Comparison of ENCODE assay signal across 1 cellular context in the genomic region with DNA sequence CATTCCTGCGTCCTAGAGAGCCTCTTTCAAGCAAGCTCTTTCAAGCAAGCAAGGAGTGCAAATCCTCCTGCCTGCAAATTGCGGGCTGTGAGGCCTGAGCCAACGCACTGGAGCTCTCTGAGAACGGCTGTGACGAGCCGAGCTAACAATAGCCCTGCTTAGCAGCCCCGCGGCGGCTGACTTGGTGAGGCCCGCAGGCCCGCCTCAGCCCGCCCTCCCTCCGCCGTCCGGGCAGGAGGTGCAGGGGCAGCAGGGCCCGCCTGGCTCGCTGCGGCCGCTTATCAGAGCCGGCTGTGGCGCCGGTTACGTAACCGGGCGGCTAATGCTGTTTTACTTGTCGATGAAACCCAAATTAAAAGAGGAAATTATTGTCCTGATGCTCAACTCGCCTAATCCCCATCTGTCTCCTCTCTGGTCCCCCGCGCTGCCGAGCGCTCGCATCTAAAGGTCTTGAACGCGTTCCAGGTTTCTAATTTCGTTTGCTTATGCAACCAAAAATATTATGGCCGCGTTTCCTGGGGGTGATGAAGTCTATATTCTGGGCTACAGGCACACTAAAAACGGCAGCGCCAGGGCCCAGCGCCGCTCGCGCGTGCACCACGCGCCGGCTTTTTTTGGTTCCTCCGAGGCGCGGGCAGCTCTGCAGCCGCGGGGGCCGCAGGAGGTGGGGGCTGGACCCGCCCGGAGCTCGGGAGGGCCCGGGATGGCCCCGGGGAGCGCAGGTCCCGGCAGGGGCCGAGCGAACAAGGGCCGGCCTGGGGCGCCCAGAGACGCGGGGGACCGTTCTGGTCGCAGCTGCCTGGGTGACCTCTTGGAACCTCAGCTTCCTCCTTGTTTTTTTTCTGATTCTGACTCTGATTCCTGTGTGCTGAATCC.
TF ChIP-seq lines count a peak whose summit lies in the region.

No MANE protein-coding gene starts in this region.

TF ChIP-seq in HepG2, 621 proteins besides CTCF, POLR2A, EP300 and RAD21 (continued from another document and continues in another):
- TF ChIP-seq, protein P1, sequence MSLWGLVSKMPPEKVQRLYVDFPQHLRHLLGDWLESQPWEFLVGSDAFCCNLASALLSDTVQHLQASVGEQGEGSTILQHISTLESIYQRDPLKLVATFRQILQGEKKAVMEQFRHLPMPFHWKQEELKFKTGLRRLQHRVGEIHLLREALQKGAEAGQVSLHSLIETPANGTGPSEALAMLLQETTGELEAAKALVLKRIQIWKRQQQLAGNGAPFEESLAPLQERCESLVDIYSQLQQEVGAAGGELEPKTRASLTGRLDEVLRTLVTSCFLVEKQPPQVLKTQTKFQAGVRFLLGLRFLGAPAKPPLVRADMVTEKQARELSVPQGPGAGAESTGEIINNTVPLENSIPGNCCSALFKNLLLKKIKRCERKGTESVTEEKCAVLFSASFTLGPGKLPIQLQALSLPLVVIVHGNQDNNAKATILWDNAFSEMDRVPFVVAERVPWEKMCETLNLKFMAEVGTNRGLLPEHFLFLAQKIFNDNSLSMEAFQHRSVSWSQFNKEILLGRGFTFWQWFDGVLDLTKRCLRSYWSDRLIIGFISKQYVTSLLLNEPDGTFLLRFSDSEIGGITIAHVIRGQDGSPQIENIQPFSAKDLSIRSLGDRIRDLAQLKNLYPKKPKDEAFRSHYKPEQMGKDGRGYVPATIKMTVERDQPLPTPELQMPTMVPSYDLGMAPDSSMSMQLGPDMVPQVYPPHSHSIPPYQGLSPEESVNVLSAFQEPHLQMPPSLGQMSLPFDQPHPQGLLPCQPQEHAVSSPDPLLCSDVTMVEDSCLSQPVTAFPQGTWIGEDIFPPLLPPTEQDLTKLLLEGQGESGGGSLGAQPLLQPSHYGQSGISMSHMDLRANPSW (CRISPR knock-in tag; IDR thresholded peaks at IDR 0.05; ENCODE audit: borderline replicate concordance): no peak; the same call in 1 of the 2 replicates
- TF ChIP-seq NFKBIZ (CRISPR knock-in tag; IDR thresholded peaks at IDR 0.05) (peak; percentile 14; the same call in 1 of the 2 replicates), ZNF780A (CRISPR knock-in tag; IDR thresholded peaks at IDR 0.05) (no peak), PPARG (CRISPR knock-in tag; conservative IDR thresholded peaks at IDR 0.05) (peak; percentile 42; the same call in 1 of the 2 replicates), SMC3 (IDR thresholded peaks at IDR 0.05; ENCODE audit: low read length) (peak; percentile 9; the same call in 1 of the 2 replicates), ZNF550 (CRISPR knock-in tag; IDR thresholded peaks at IDR 0.05; ENCODE audit: borderline replicate concordance) (no peak), ZNF850 (CRISPR knock-in tag; conservative IDR thresholded peaks at IDR 0.05) (no peak), NCOA2 (CRISPR knock-in tag; IDR thresholded peaks at IDR 0.05) (no peak), ATF7 (IDR thresholded peaks at IDR 0.05) (no peak), ATF7 (CRISPR knock-in tag; IDR thresholded peaks at IDR 0.05) (peak; percentile 71; the same call in 1 of the 2 replicates), POLR2G (IDR thresholded peaks at IDR 0.05; ENCODE audit: low read depth, low read length) (peak; percentile 80), CHCHD3 (CRISPR knock-in tag; IDR thresholded peaks at IDR 0.05) (no peak), ZNF615 (CRISPR knock-in tag; IDR thresholded peaks at IDR 0.05; ENCODE audit: borderline replicate concordance) (0 out of 2 replicates have a peak, but pooled peaks have one; percentile 70), NFE2 (CRISPR knock-in tag; IDR thresholded peaks at IDR 0.05) (no peak), KMT2B (CRISPR knock-in tag; IDR thresholded peaks at IDR 0.05) (peak; percentile 77), ZNF343 (CRISPR knock-in tag; IDR thresholded peaks at IDR 0.05) (no peak), JUN (CRISPR knock-in tag; IDR thresholded peaks at IDR 0.05) (0 out of 2 replicates have a peak, but pooled peaks have one; percentile 39), RFX5 (IDR thresholded peaks at IDR 0.05; ENCODE audit: low read depth, low read length) (no peak), RARG (CRISPR knock-in tag; IDR thresholded peaks at IDR 0.05; ENCODE audit: low read depth) (no peak), CREM (IDR thresholded peaks at IDR 0.05) (no peak), CREM (CRISPR knock-in tag; IDR thresholded peaks at IDR 0.05) (no peak), ADNP (CRISPR knock-in tag; IDR thresholded peaks at IDR 0.05) (no peak), MED13 (CRISPR knock-in tag; IDR thresholded peaks at IDR 0.05) (peak; percentile 83), ZNF263 (CRISPR knock-in tag; IDR thresholded peaks at IDR 0.05) (peak; percentile 45; the same call in 1 of the 2 replicates), SIN3B (IDR thresholded peaks at IDR 0.05; ENCODE audit: low read length) (no peak), ZBTB1 (CRISPR knock-in tag; IDR thresholded peaks at IDR 0.05; ENCODE audit: borderline replicate concordance) (no peak), ZSCAN30 (CRISPR knock-in tag; IDR thresholded peaks at IDR 0.05) (0 out of 2 replicates have a peak, but pooled peaks have one; percentile 73), ZNF747 (CRISPR knock-in tag; IDR thresholded peaks at IDR 0.05; ENCODE audit: borderline replicate concordance) (peak; percentile 83; the same call in 1 of the 2 replicates), ZNF101 (CRISPR knock-in tag; IDR thresholded peaks at IDR 0.05; ENCODE audit: borderline replicate concordance, low read depth) (no peak), ZNF543 (CRISPR knock-in tag; IDR thresholded peaks at IDR 0.05) (peak; percentile 58; the same call in 1 of the 2 replicates), SMAD3 (CRISPR knock-in tag; IDR thresholded peaks at IDR 0.05) (no peak; the same call in 1 of the 2 replicates), SP5 (CRISPR knock-in tag; IDR thresholded peaks at IDR 0.05; ENCODE audit: borderline replicate concordance, low read depth) (peak; percentile 56; the same call in 1 of the 2 replicates), ZNF776 (CRISPR knock-in tag; IDR thresholded peaks at IDR 0.05) (peak; percentile 88), ZNF224 (CRISPR knock-in tag; IDR thresholded peaks at IDR 0.05) (peak; percentile 81), ZNF674 (CRISPR knock-in tag; IDR thresholded peaks at IDR 0.05; ENCODE audit: low read depth) (no peak)
- TF ChIP-seq, protein P2, sequence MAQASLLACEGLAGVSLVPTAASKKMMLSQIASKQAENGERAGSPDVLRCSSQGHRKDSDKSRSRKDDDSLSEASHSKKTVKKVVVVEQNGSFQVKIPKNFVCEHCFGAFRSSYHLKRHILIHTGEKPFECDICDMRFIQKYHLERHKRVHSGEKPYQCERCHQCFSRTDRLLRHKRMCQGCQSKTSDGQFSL (CRISPR knock-in tag; IDR thresholded peaks at IDR 0.05): 0 out of 2 replicates have a peak, but pooled peaks have one; percentile 27
- TF ChIP-seq, protein P3, sequence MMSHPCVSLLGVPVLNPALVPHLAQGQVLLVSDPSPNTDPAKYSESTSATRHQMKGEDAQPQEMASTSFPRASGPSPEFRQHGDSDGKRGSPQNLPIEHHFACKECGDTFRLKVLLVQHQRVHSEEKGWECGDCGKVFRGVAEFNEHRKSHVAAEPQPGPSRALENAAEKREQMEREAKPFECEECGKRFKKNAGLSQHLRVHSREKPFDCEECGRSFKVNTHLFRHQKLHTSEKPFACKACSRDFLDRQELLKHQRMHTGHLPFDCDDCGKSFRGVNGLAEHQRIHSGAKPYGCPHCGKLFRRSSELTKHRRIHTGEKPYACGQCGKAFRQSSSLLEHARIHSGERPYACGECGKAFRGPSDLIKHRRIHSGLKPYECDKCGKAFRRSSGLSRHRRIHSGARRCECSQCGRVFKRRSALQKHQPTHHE (CRISPR knock-in tag; IDR thresholded peaks at IDR 0.05; ENCODE audit: borderline replicate concordance): peak; percentile 45; the same call in 1 of the 2 replicates
- TF ChIP-seq, protein P4, sequence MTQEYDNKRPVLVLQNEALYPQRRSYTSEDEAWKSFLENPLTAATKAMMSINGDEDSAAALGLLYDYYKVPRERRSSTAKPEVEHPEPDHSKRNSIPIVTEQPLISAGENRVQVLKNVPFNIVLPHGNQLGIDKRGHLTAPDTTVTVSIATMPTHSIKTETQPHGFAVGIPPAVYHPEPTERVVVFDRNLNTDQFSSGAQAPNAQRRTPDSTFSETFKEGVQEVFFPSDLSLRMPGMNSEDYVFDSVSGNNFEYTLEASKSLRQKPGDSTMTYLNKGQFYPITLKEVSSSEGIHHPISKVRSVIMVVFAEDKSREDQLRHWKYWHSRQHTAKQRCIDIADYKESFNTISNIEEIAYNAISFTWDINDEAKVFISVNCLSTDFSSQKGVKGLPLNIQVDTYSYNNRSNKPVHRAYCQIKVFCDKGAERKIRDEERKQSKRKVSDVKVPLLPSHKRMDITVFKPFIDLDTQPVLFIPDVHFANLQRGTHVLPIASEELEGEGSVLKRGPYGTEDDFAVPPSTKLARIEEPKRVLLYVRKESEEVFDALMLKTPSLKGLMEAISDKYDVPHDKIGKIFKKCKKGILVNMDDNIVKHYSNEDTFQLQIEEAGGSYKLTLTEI (CRISPR knock-in tag; conservative IDR thresholded peaks at IDR 0.05): no peak
- TF ChIP-seq, protein P5, sequence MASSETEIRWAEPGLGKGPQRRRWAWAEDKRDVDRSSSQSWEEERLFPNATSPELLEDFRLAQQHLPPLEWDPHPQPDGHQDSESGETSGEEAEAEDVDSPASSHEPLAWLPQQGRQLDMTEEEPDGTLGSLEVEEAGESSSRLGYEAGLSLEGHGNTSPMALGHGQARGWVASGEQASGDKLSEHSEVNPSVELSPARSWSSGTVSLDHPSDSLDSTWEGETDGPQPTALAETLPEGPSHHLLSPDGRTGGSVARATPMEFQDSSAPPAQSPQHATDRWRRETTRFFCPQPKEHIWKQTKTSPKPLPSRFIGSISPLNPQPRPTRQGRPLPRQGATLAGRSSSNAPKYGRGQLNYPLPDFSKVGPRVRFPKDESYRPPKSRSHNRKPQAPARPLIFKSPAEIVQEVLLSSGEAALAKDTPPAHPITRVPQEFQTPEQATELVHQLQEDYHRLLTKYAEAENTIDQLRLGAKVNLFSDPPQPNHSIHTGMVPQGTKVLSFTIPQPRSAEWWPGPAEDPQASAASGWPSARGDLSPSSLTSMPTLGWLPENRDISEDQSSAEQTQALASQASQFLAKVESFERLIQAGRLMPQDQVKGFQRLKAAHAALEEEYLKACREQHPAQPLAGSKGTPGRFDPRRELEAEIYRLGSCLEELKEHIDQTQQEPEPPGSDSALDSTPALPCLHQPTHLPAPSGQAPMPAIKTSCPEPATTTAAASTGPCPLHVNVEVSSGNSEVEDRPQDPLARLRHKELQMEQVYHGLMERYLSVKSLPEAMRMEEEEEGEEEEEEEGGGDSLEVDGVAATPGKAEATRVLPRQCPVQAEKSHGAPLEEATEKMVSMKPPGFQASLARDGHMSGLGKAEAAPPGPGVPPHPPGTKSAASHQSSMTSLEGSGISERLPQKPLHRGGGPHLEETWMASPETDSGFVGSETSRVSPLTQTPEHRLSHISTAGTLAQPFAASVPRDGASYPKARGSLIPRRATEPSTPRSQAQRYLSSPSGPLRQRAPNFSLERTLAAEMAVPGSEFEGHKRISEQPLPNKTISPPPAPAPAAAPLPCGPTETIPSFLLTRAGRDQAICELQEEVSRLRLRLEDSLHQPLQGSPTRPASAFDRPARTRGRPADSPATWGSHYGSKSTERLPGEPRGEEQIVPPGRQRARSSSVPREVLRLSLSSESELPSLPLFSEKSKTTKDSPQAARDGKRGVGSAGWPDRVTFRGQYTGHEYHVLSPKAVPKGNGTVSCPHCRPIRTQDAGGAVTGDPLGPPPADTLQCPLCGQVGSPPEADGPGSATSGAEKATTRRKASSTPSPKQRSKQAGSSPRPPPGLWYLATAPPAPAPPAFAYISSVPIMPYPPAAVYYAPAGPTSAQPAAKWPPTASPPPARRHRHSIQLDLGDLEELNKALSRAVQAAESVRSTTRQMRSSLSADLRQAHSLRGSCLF (CRISPR knock-in tag; IDR thresholded peaks at IDR 0.05; ENCODE audit: borderline replicate concordance): no peak
- TF ChIP-seq, protein P6, sequence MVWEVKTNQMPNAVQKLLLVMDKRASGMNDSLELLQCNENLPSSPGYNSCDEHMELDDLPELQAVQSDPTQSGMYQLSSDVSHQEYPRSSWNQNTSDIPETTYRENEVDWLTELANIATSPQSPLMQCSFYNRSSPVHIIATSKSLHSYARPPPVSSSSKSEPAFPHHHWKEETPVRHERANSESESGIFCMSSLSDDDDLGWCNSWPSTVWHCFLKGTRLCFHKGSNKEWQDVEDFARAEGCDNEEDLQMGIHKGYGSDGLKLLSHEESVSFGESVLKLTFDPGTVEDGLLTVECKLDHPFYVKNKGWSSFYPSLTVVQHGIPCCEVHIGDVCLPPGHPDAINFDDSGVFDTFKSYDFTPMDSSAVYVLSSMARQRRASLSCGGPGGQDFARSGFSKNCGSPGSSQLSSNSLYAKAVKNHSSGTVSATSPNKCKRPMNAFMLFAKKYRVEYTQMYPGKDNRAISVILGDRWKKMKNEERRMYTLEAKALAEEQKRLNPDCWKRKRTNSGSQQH (CRISPR knock-in tag; IDR thresholded peaks at IDR 0.05; ENCODE audit: low read depth): no peak
- TF ChIP-seq, protein P7, sequence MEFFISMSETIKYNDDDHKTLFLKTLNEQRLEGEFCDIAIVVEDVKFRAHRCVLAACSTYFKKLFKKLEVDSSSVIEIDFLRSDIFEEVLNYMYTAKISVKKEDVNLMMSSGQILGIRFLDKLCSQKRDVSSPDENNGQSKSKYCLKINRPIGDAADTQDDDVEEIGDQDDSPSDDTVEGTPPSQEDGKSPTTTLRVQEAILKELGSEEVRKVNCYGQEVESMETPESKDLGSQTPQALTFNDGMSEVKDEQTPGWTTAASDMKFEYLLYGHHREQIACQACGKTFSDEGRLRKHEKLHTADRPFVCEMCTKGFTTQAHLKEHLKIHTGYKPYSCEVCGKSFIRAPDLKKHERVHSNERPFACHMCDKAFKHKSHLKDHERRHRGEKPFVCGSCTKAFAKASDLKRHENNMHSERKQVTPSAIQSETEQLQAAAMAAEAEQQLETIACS (CRISPR knock-in tag; IDR thresholded peaks at IDR 0.05): peak; percentile 49; the same call in 1 of the 2 replicates
- TF ChIP-seq, protein P8, sequence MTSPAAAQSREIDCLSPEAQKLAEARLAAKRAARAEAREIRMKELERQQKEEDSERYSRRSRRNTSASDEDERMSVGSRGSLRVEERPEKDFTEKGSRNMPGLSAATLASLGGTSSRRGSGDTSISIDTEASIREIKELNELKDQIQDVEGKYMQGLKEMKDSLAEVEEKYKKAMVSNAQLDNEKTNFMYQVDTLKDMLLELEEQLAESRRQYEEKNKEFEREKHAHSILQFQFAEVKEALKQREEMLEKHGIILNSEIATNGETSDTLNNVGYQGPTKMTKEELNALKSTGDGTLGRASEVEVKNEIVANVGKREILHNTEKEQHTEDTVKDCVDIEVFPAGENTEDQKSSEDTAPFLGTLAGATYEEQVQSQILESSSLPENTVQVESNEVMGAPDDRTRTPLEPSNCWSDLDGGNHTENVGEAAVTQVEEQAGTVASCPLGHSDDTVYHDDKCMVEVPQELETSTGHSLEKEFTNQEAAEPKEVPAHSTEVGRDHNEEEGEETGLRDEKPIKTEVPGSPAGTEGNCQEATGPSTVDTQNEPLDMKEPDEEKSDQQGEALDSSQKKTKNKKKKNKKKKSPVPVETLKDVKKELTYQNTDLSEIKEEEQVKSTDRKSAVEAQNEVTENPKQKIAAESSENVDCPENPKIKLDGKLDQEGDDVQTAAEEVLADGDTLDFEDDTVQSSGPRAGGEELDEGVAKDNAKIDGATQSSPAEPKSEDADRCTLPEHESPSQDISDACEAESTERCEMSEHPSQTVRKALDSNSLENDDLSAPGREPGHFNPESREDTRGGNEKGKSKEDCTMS (CRISPR knock-in tag; conservative IDR thresholded peaks at IDR 0.05): no peak
